ENCODE assay signal across 7 cellular contexts in genomic region chr9:127968046-127968445, GRCh38. TPM values are rescaled to one million over a fixed set of nuclear protein-coding genes. Genes with fewer than 3 reads are reported as not detected.
DNase-seq lines count a peak whose midpoint lies in the region; ATAC-seq and TF ChIP-seq lines count a peak whose summit lies in the region.

No MANE protein-coding gene starts in this region.

- peaks cover 92% of the 10 kb centered on the region for H3K4me1 Mint-ChIP-seq in activated CD4-positive, alpha-beta T cell treated with anti-CD3 and anti-CD28 coated beads, Interleukin-2, amount 10 ng/mL, durations not matched to agents 24 days and 14 days
- H3K4me1 Mint-ChIP-seq in stimulated activated effector memory CD8-positive, alpha-beta T cell treated with anti-CD3 and anti-CD28 coated beads, Interleukin-12 subunit alpha, Interleukin-12 subunit beta, amount 100 ng/mL, for 72 hours, result peaks cover 88% of the 10 kb centered on the region

- peak overlapping the region; percentile 96 for H3K4me3 Mint-ChIP-seq in activated CD4-positive, alpha-beta T cell treated with anti-CD3 and anti-CD28 coated beads, Interleukin-2, amount 10 ng/mL, durations not matched to agents 24 days and 14 days
- no peak overlapping the region for H3K4me3 Mint-ChIP-seq in stimulated activated effector memory CD8-positive, alpha-beta T cell treated with anti-CD3 and anti-CD28 coated beads, Interleukin-12 subunit alpha, Interleukin-12 subunit beta, amount 100 ng/mL, for 72 hours

- intact Hi-C loops in activated CD4-positive, alpha-beta T cell treated with anti-CD3 and anti-CD28 coated beads, Interleukin-2, amount 10 ng/mL, durations not matched to agents 24 days and 14 days (cut with micrococcal nuclease), result no loop called here

- no peaks in the 10 kb centered on the region for H3K27me3 Mint-ChIP-seq in activated CD4-positive, alpha-beta T cell treated with anti-CD3 and anti-CD28 coated beads, Interleukin-2, amount 10 ng/mL, durations not matched to agents 24 days and 14 days

- no peaks in the 10 kb centered on the region for H3K9me3 Mint-ChIP-seq in activated CD4-positive, alpha-beta T cell treated with anti-CD3 and anti-CD28 coated beads, Interleukin-2, amount 10 ng/mL, durations not matched to agents 24 days and 14 days
- H3K9me3 Mint-ChIP-seq in stimulated activated effector memory CD8-positive, alpha-beta T cell treated with anti-CD3 and anti-CD28 coated beads, Interleukin-12 subunit alpha, Interleukin-12 subunit beta, amount 100 ng/mL, for 72 hours, result no peaks in the 10 kb centered on the region

- TF ChIP-seq CTCF in fibroblast of villous mesenchyme (IDR thresholded peaks at IDR 0.05; ENCODE audit: insufficient read depth, low read depth, low read length), result no peak

- DNase-seq in HCEC 1CT, result peak; percentile 67
- DNase-seq in activated CD4-positive, alpha-beta T cell treated with anti-CD3 and anti-CD28 coated beads, Interleukin-2, amount 10 ng/mL, durations not matched to agents 24 days and 14 days, result peak; percentile 71
- peak; percentile 64 for DNase-seq in fibroblast of villous mesenchyme (ENCODE audit: low read depth)
- DNase-seq in stimulated activated effector memory CD8-positive, alpha-beta T cell treated with anti-CD3 and anti-CD28 coated beads, Interleukin-12 subunit alpha, Interleukin-12 subunit beta, amount 100 ng/mL, for 72 hours (ENCODE audit: low spot score in 2 of 2), result no peak

- H3K27ac Mint-ChIP-seq in activated CD4-positive, alpha-beta T cell treated with anti-CD3 and anti-CD28 coated beads, Interleukin-2, amount 10 ng/mL, durations not matched to agents 24 days and 14 days, result peak overlapping the region; percentile 89
- H3K27ac Mint-ChIP-seq in stimulated activated effector memory CD8-positive, alpha-beta T cell treated with anti-CD3 and anti-CD28 coated beads, Interleukin-12 subunit alpha, Interleukin-12 subunit beta, amount 100 ng/mL, for 72 hours, result peak overlapping the region; percentile 92

- H3K4me3 ChIP-seq in fibroblast of villous mesenchyme (ENCODE audit: low read depth, low read length), result no peak overlapping the region

- no peak for ATAC-seq in stimulated activated effector memory CD8-positive, alpha-beta T cell treated with anti-CD3 and anti-CD28 coated beads, Interleukin-12 subunit alpha, Interleukin-12 subunit beta, amount 100 ng/mL, for 72 hours
- ATAC-seq in GM21737 (IDR thresholded peaks at IDR 0.05; ENCODE audit: unreplicated experiment) (no peak), GM19397 (IDR thresholded peaks at IDR 0.05; ENCODE audit: unreplicated experiment) (no peak), HG03354 (IDR thresholded peaks at IDR 0.05; ENCODE audit: poor library complexity, severe bottlenecking, unreplicated experiment) (no peak)

- peaks cover 18% of the 10 kb centered on the region for H3K36me3 Mint-ChIP-seq in activated CD4-positive, alpha-beta T cell treated with anti-CD3 and anti-CD28 coated beads, Interleukin-2, amount 10 ng/mL, durations not matched to agents 24 days and 14 days (ENCODE audit: low read depth)
- peaks cover 10% of the 10 kb centered on the region for H3K36me3 Mint-ChIP-seq in stimulated activated effector memory CD8-positive, alpha-beta T cell treated with anti-CD3 and anti-CD28 coated beads, Interleukin-12 subunit alpha, Interleukin-12 subunit beta, amount 100 ng/mL, for 72 hours

RNA-seq across cellular contexts. Expression of gene EEIG1, which starts 12.7 kb away (rescaled TPM):
- 56.1 and 64.4 TPM in 2 replicates for total RNA-seq in activated CD4-positive, alpha-beta T cell treated with anti-CD3 and anti-CD28 coated beads, Interleukin-2, amount 10 ng/mL, durations not matched to agents 24 days and 14 days
- total RNA-seq in fibroblast of villous mesenchyme, result 15.5 and 16.4 TPM in 2 replicates

RNA-seq across cellular contexts. Expression of gene DPM2, which starts 30.4 kb away (rescaled TPM):
- total RNA-seq in activated CD4-positive, alpha-beta T cell treated with anti-CD3 and anti-CD28 coated beads, Interleukin-2, amount 10 ng/mL, durations not matched to agents 24 days and 14 days, result 62.7 and 65.1 TPM in 2 replicates
- total RNA-seq in fibroblast of villous mesenchyme, result 11.2 and 11.9 TPM in 2 replicates

RNA-seq across cellular contexts. Expression of gene PIP5KL1, which starts 37.5 kb away (rescaled TPM):
- 0.89 and 0.90 TPM in 2 replicates for total RNA-seq in activated CD4-positive, alpha-beta T cell treated with anti-CD3 and anti-CD28 coated beads, Interleukin-2, amount 10 ng/mL, durations not matched to agents 24 days and 14 days
- total RNA-seq in fibroblast of villous mesenchyme, result 2.6 and 3.5 TPM in 2 replicates

RNA-seq across cellular contexts. Expression of gene ST6GALNAC4, which starts 51.2 kb away (rescaled TPM):
- 28.0 and 28.3 TPM in 2 replicates for total RNA-seq in activated CD4-positive, alpha-beta T cell treated with anti-CD3 and anti-CD28 coated beads, Interleukin-2, amount 10 ng/mL, durations not matched to agents 24 days and 14 days
- 30.0 and 34.1 TPM in 2 replicates for total RNA-seq in fibroblast of villous mesenchyme

Comparison
In these comparisons a context has a peak if more than half of its experiments do, and no peak if none do; other contexts are left out.
1. DNase-seq: peak in HCEC 1CT (single experiment), activated CD4-positive, alpha-beta T cell treated with anti-CD3 and anti-CD28 coated beads, Interleukin-2, amount 10 ng/mL, durations not matched to agents 24 days and 14 days (single experiment) and fibroblast of villous mesenchyme (single experiment); none in stimulated activated effector memory CD8-positive, alpha-beta T cell treated with anti-CD3 and anti-CD28 coated beads, Interleukin-12 subunit alpha, Interleukin-12 subunit beta, amount 100 ng/mL, for 72 hours (0 of 2).